Comparison of ENCODE assay signal across 40 cellular contexts in the genomic region with DNA sequence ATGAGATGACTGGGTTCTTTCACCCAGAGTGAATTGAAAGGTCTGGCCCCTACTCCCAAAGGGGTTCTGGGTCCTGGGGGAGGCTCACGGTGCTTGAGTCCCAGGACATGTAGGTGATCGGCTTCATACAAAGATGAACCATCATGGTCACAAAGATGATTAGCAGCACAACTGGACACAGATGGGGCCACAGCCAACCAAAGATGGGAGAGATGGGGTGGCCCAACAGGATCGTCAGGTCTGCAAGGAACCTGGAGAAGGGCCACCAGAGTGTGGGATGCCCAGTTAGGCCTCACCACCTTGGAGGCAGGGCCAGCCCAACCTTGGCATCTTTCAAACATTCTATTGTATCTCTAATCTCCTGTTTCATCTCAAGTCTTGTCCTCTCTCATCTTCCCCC. TPM values are rescaled to one million over a fixed set of nuclear protein-coding genes. Genes with fewer than 3 reads are reported as not detected.
DNase-seq lines count a peak whose midpoint lies in the region; ATAC-seq, FAIRE-seq and TF ChIP-seq lines count a peak whose summit lies in the region.
"Had no signal": no experiment of that assay in that cellular context is flagged by ENCODE, and none has a peak within 500 bp of the region (broad histone marks: within the 10 kb centered on the region; RNA-seq: fewer than 3 reads in every experiment).

No MANE protein-coding gene starts in this region.

- CTCF ChIA-PET in naive thymus-derived CD4-positive, alpha-beta T cell (lab: Charles Lee), result no interaction called here

- H3K36me3 Mint-ChIP-seq in chondrocyte (ENCODE audit: low read depth) (peaks cover 6% of the 10 kb centered on the region), osteocyte (ENCODE audit: unreplicated experiment) (peaks cover 3% of the 10 kb centered on the region)
- no peaks in the 10 kb centered on the region for H3K36me3 Mint-ChIP-seq in activated naive CD8-positive, alpha-beta T cell treated with anti-CD3 and anti-CD28 coated beads for 36 hours
- no peaks in the 10 kb centered on the region for H3K36me3 Mint-ChIP-seq in naive thymus-derived CD4-positive, alpha-beta T cell
- H3K36me3 Mint-ChIP-seq: CD14-positive monocyte; CD4-positive, alpha-beta memory T cell; CD4-positive, CD25-positive, alpha-beta regulatory T cell; CD8-positive, alpha-beta T cell had no signal

- no peak overlapping the region for H3K4me3 Mint-ChIP-seq in chondrocyte (ENCODE audit: unreplicated experiment)
- H3K4me3 Mint-ChIP-seq in osteocyte (ENCODE audit: unreplicated experiment), result no peak overlapping the region
- no peak overlapping the region for H3K4me3 Mint-ChIP-seq in activated naive CD8-positive, alpha-beta T cell treated with anti-CD3 and anti-CD28 coated beads for 36 hours
- H3K4me3 Mint-ChIP-seq in naive thymus-derived CD4-positive, alpha-beta T cell, result no peak overlapping the region
- H3K4me3 Mint-ChIP-seq: B cell; CD14-positive monocyte; CD4-positive, alpha-beta memory T cell; CD4-positive, alpha-beta T cell; CD4-positive, CD25-positive, alpha-beta regulatory T cell; CD8-positive, alpha-beta memory T cell; CD8-positive, alpha-beta T cell had no signal

- H3K4me3 ChIP-seq in bronchial epithelial cell (ENCODE audit: low read depth, low read length), result no peak overlapping the region
- H3K4me3 ChIP-seq in naive thymus-derived CD4-positive, alpha-beta T cell (ENCODE audit: low read length), result no peak overlapping the region
- H3K4me3 ChIP-seq: A549; BLaER1; BLaER1 treated with 17β-estradiol and CSF1 and Interleukin-3, amounts not matched to agents 10 nM and 100 nM had no signal

- intact Hi-C loops in naive thymus-derived CD4-positive, alpha-beta T cell (cut with micrococcal nuclease), result no loop called here

- no peaks in the 10 kb centered on the region for H3K4me1 ChIP-seq in naive thymus-derived CD4-positive, alpha-beta T cell (ENCODE audit: control insufficient read depth in 2 of 2, insufficient read depth in 2 of 2, low read length in 2 of 2)
- H3K4me1 ChIP-seq: A549; BLaER1; BLaER1 treated with 17β-estradiol and CSF1 and Interleukin-3, amounts not matched to agents 10 nM and 100 nM had no signal

- H3K9me3 Mint-ChIP-seq in chondrocyte (ENCODE audit: low read depth) (no peaks in the 10 kb centered on the region), osteocyte (ENCODE audit: unreplicated experiment) (peaks cover 5% of the 10 kb centered on the region)
- no peaks in the 10 kb centered on the region for H3K9me3 Mint-ChIP-seq in activated naive CD8-positive, alpha-beta T cell treated with anti-CD3 and anti-CD28 coated beads for 36 hours
- H3K9me3 Mint-ChIP-seq in naive thymus-derived CD4-positive, alpha-beta T cell, result peaks cover 0 to 2% (median 0%) of the 10 kb centered on the region in 11 donors
- H3K9me3 Mint-ChIP-seq: CD4-positive, alpha-beta memory T cell; CD4-positive, alpha-beta T cell; CD8-positive, alpha-beta memory T cell; CD8-positive, alpha-beta T cell had no signal

- ATAC-seq in naive thymus-derived CD4-positive, alpha-beta T cell, result no peak
- ATAC-seq: A549; CD8-positive, alpha-beta T cell had no signal

- POLR2A ChIA-PET in naive thymus-derived CD4-positive, alpha-beta T cell (lab: Charles Lee), result no interaction called here

- TF ChIP-seq CTCF in bronchial epithelial cell (IDR thresholded peaks at IDR 0.05; ENCODE audit: insufficient read depth, low read length, severe bottlenecking) (no peak), chondrocyte (IDR thresholded peaks at IDR 0.05) (no peak), osteocyte (IDR thresholded peaks at IDR 0.05) (no peak)

- no peaks in the 10 kb centered on the region for H3K4me1 Mint-ChIP-seq in chondrocyte (ENCODE audit: low read depth)
- no peaks in the 10 kb centered on the region for H3K4me1 Mint-ChIP-seq in osteocyte (ENCODE audit: unreplicated experiment)
- no peaks in the 10 kb centered on the region for H3K4me1 Mint-ChIP-seq in activated naive CD8-positive, alpha-beta T cell treated with anti-CD3 and anti-CD28 coated beads for 36 hours
- no peaks in the 10 kb centered on the region for H3K4me1 Mint-ChIP-seq in naive thymus-derived CD4-positive, alpha-beta T cell
- H3K4me1 Mint-ChIP-seq: CD14-positive monocyte; CD4-positive, alpha-beta memory T cell; CD4-positive, CD25-positive, alpha-beta regulatory T cell; CD8-positive, alpha-beta memory T cell had no signal

- H3K9me3 ChIP-seq in naive thymus-derived CD4-positive, alpha-beta T cell (ENCODE audit: control insufficient read depth in 2 of 3, low read length in 3 of 3), result no peaks in the 10 kb centered on the region
- H3K9me3 ChIP-seq: BE2C had no signal

- DNase-seq in bronchial epithelial cell (ENCODE audit: low read depth), result no peak
- peak; percentile 55 for DNase-seq in chondrocyte (ENCODE audit: low spot score)
- peak; percentile 62 for DNase-seq in osteocyte (ENCODE audit: extremely low spot score, unreplicated experiment)
- DNase-seq in activated naive CD8-positive, alpha-beta T cell treated with anti-CD3 and anti-CD28 coated beads for 36 hours, result no peak
- DNase-seq in naive thymus-derived CD4-positive, alpha-beta T cell, result no peak
- DNase-seq in germinal center (ENCODE audit: low spot score), result no peak
- DNase-seq: 8988T; ACHN; AML-193; BE2C; C1 segment of cervical spinal cord; Caco-2; Calu3; CD4-positive, alpha-beta memory T cell; CD4-positive, alpha-beta T cell; CD4-positive, CD25-positive, alpha-beta regulatory T cell; CD8-positive, alpha-beta memory T cell; CD8-positive, alpha-beta T cell; COR-L47; DMS 273 treated with DMSO at 0.1 percent for 48 hours; DMS153; DMS53; DMS79; DMS79 treated with DMSO at 0.1 percent for 48 hours; DND-41; EL had no signal

- FAIRE-seq in bronchial epithelial cell (lab: Jason Lieb, UNC), result peak; percentile 28
- FAIRE-seq: A204.1, D721Med had no signal

- peaks cover 2% of the 10 kb centered on the region for H3K27me3 ChIP-seq in bronchial epithelial cell (ENCODE audit: control insufficient read depth, insufficient read depth, low read length)
- H3K27me3 ChIP-seq in naive thymus-derived CD4-positive, alpha-beta T cell (ENCODE audit: control insufficient read depth in 2 of 2, insufficient read depth in 2 of 2, low read length in 2 of 2), result no peaks in the 10 kb centered on the region
- H3K27me3 ChIP-seq: BE2C; BLaER1; BLaER1 treated with 17β-estradiol and CSF1 and Interleukin-3, amounts not matched to agents 10 nM and 100 nM had no signal

- H3K27ac ChIP-seq in naive thymus-derived CD4-positive, alpha-beta T cell (ENCODE audit: low read depth, low read length), result no peak overlapping the region
- H3K27ac ChIP-seq: 22Rv1; A549; BLaER1; BLaER1 treated with 17β-estradiol and CSF1 and Interleukin-3, amounts not matched to agents 10 nM and 100 nM; C4-2B had no signal

- H3K27ac Mint-ChIP-seq in chondrocyte (ENCODE audit: unreplicated experiment), result no peak overlapping the region
- no peak overlapping the region for H3K27ac Mint-ChIP-seq in osteocyte (ENCODE audit: unreplicated experiment)
- H3K27ac Mint-ChIP-seq in activated naive CD8-positive, alpha-beta T cell treated with anti-CD3 and anti-CD28 coated beads for 36 hours, result no peak overlapping the region
- no peak overlapping the region for H3K27ac Mint-ChIP-seq in naive thymus-derived CD4-positive, alpha-beta T cell
- H3K27ac Mint-ChIP-seq: B cell; CD14-positive monocyte; CD4-positive, alpha-beta memory T cell; CD4-positive, alpha-beta T cell; CD4-positive, CD25-positive, alpha-beta regulatory T cell; CD8-positive, alpha-beta memory T cell; CD8-positive, alpha-beta T cell had no signal

- H3K36me3 ChIP-seq in bronchial epithelial cell (ENCODE audit: control insufficient read depth, insufficient read depth, low read length), result no peaks in the 10 kb centered on the region
- no peaks in the 10 kb centered on the region for H3K36me3 ChIP-seq in naive thymus-derived CD4-positive, alpha-beta T cell (ENCODE audit: control insufficient read depth in 2 of 3, insufficient read depth in 3 of 3, low read length in 3 of 3)
- H3K36me3 ChIP-seq: BE2C; BLaER1; BLaER1 treated with 17β-estradiol and CSF1 and Interleukin-3, amounts not matched to agents 10 nM and 100 nM had no signal

- H3K27me3 Mint-ChIP-seq in chondrocyte (ENCODE audit: low read depth) (peaks cover 9% of the 10 kb centered on the region), osteocyte (ENCODE audit: unreplicated experiment) (peaks cover 2% of the 10 kb centered on the region)
- no peaks in the 10 kb centered on the region for H3K27me3 Mint-ChIP-seq in activated naive CD8-positive, alpha-beta T cell treated with anti-CD3 and anti-CD28 coated beads for 36 hours
- H3K27me3 Mint-ChIP-seq in naive thymus-derived CD4-positive, alpha-beta T cell, result peaks cover 0 to 4% (median 0%) of the 10 kb centered on the region in 5 donors
- H3K27me3 Mint-ChIP-seq: B cell; CD4-positive, alpha-beta memory T cell; CD4-positive, alpha-beta T cell; CD4-positive, CD25-positive, alpha-beta regulatory T cell had no signal

RNA-seq across cellular contexts. Expression of a gene that starts 34.5 kb away (rescaled TPM):
- total RNA-seq in bronchial epithelial cell, result under 0.01 TPM in 1 of 2 replicates, not detected in the other
- total RNA-seq in chondrocyte, result 3.5 to 5.2 TPM (median 3.5 TPM) in 3 replicates
- 5.3 and 6.0 TPM in 2 replicates for total RNA-seq in osteocyte
- total RNA-seq in activated naive CD8-positive, alpha-beta T cell treated with anti-CD3 and anti-CD28 coated beads for 36 hours, result 1 to 10 TPM in 1 of 2 experiments, under 1 TPM in 1; 0.86 to 1.4 TPM
- 1 to 10 TPM; 3.6 to 6.1 (median 5.3) TPM for total RNA-seq in naive thymus-derived CD4-positive, alpha-beta T cell
- 1 to 10 TPM; 1.6 to 3.3 TPM for polyA plus RNA-seq in naive thymus-derived CD4-positive, alpha-beta T cell
- total RNA-seq: A172, Calu3, Daoy had no signal

RNA-seq across cellular contexts. Expression of a gene that starts 44.7 kb away (rescaled TPM):
- total RNA-seq in bronchial epithelial cell (not detected in 2 replicates), chondrocyte (not detected in 3 replicates), osteocyte (not detected in 2 replicates)
- total RNA-seq in activated naive CD8-positive, alpha-beta T cell treated with anti-CD3 and anti-CD28 coated beads for 36 hours, result 100 to 1,000 TPM; 110 to 114 TPM
- total RNA-seq in naive thymus-derived CD4-positive, alpha-beta T cell, result 100 to 1,000 TPM; 269 to 416 (median 345) TPM
- 100 to 1,000 TPM; 192 to 226 TPM for polyA plus RNA-seq in naive thymus-derived CD4-positive, alpha-beta T cell
- total RNA-seq: A172, A673, Caco-2, Calu3, Daoy had no signal
- polyA plus RNA-seq: AG04450, BJ had no signal

Comparison
In these comparisons a context has a peak if more than half of its experiments do, and no peak if none do; other contexts are left out.
1. DNase-seq: peak in chondrocyte (single experiment) and osteocyte (single experiment); none in bronchial epithelial cell (single experiment), activated naive CD8-positive, alpha-beta T cell treated with anti-CD3 and anti-CD28 coated beads for 36 hours (single experiment), naive thymus-derived CD4-positive, alpha-beta T cell (0 of 9) and germinal center (single experiment).
2. RNA of a gene that starts 44.7 kb away (total RNA-seq): 269 to 416 TPM in naive thymus-derived CD4-positive, alpha-beta T cell and 110 to 114 TPM in activated naive CD8-positive, alpha-beta T cell treated with anti-CD3 and anti-CD28 coated beads for 36 hours; not detected in osteocyte, not detected in bronchial epithelial cell and not detected in chondrocyte; every median in the first group is over 10 times any median in the second.